In genomic region chrX:121649414-121649813, GRCh38 we compare ENCODE assay signal across 15 cellular contexts.
"Had no signal": no experiment of that assay in that cellular context is flagged by ENCODE, and none has a peak within 500 bp of the region (broad histone marks: within the 10 kb centered on the region; RNA-seq: fewer than 3 reads in every experiment).

No MANE protein-coding gene starts in this region.

- H3K9me3 ChIP-seq: adrenal gland had no signal

- H3K36me3 ChIP-seq: adrenal gland, neural progenitor cell had no signal

- H3K9ac ChIP-seq: neural progenitor cell, parathyroid adenoma had no signal

- H3K79me2 ChIP-seq: parathyroid adenoma had no signal

- H3K27me3 ChIP-seq: adrenal gland, neural progenitor cell had no signal

- H3K27ac ChIP-seq: adrenal gland, neural progenitor cell, parathyroid adenoma had no signal

- H3K4me3 ChIP-seq: adrenal gland, neural progenitor cell had no signal

- ATAC-seq: stimulated activated naive CD8-positive, alpha-beta T cell treated with anti-CD3 and anti-CD28 coated beads, Interleukin-15, amount 100 ng/mL, for 72 hours had no signal

- DNase-seq: activated B cell treated with CpG ODN at 0.5 μM for 24 hours; activated CD4-positive, alpha-beta T cell treated with anti-CD3 and anti-CD28 coated beads, Interleukin-2, amount 10 ng/mL, durations not matched to agents 7 days and 5 days; activated CD8-positive, alpha-beta memory T cell treated with anti-CD3 and anti-CD28 coated beads for 24 hours; activated naive CD4-positive, alpha-beta T cell treated with anti-CD3 and anti-CD28 coated beads, Interleukin-2, amount 50 U/mL, for 16 hours; adrenal gland; dermis blood vessel endothelial cell; hippocampal formation; midbrain; retina; stimulated activated CD4-positive, alpha-beta T cell treated with anti-CD3 and anti-CD28 coated beads, Interleukin-15, amount 100 ng/mL, for 24 hours; stimulated activated CD4-positive, alpha-beta T cell treated with anti-CD3 and anti-CD28 coated beads, Interleukin-4, amount 100 ng/mL, for 24 hours; stimulated activated naive CD8-positive, alpha-beta T cell treated with anti-CD3 and anti-CD28 coated beads, Interleukin-15, amount 100 ng/mL, for 72 hours; T1000 had no signal

- H2AFZ ChIP-seq: neural progenitor cell, parathyroid adenoma had no signal

- H3K4me2 ChIP-seq: neural progenitor cell had no signal

- H3K4me1 ChIP-seq: adrenal gland, neural progenitor cell, parathyroid adenoma had no signal
